1 cellular context compared by ENCODE assay signal in genomic region chr16:88768041-88768876, GRCh38.
TF ChIP-seq lines count a peak whose summit lies in the region.

No MANE protein-coding gene starts in this region.

TF ChIP-seq in HCT116, 20 proteins besides CTCF, POLR2A, EP300 and RAD21 (continued from another document):
- TF ChIP-seq REST (IDR thresholded peaks at IDR 0.05; ENCODE audit: low read depth) (no peak), JUND (IDR thresholded peaks at IDR 0.05) (no peak), EGR1 (IDR thresholded peaks at IDR 0.05; ENCODE audit: low read depth) (no peak)
